8 cellular contexts compared by ENCODE assay signal in genomic region chr14:61662437-61663311, GRCh38. TPM values are rescaled to one million over a fixed set of nuclear protein-coding genes. Genes with fewer than 3 reads are reported as not detected.
DNase-seq lines count a peak whose midpoint lies in the region; ATAC-seq and TF ChIP-seq lines count a peak whose summit lies in the region.

No MANE protein-coding gene starts in this region.

- intact Hi-C loops in sigmoid colon (cut with DNase I), result no loop called here

- no peaks in the 10 kb centered on the region for H3K27me3 ChIP-seq in sigmoid colon

- TF ChIP-seq POLR2A in sigmoid colon (IDR thresholded peaks at IDR 0.05), result no peak

- no peak for TF ChIP-seq EP300 in sigmoid colon (IDR thresholded peaks at IDR 0.05)

- peak; percentile 70 for ATAC-seq in GM18508 (IDR thresholded peaks at IDR 0.05; ENCODE audit: insufficient read depth, unreplicated experiment)
- peak; percentile 80 for ATAC-seq in HG02884 (IDR thresholded peaks at IDR 0.05; ENCODE audit: unreplicated experiment)

- H3K36me3 ChIP-seq in sigmoid colon, result no peaks in the 10 kb centered on the region

- peak overlapping the region in 1 of 4 donors; percentile 24 for H3K27ac ChIP-seq in sigmoid colon

- WGBS in sigmoid colon, 2 donors, result 79 to 86% methylated on average over 13 of the region's 13 CpGs

- H3K4me1 ChIP-seq in sigmoid colon, result no peaks in the 10 kb centered on the region

- no peak for TF ChIP-seq CTCF in sigmoid colon (IDR thresholded peaks at IDR 0.05)

- DNase-seq in A172 (ENCODE audit: low spot score) (peak; percentile 71), NK-92 (lab: John Stamatoyannopoulos, UW; ENCODE audit: unreplicated experiment) (peak; percentile 30), activated T-cell treated with anti-CD3 and anti-CD28 coated beads for 4 hours (peak; percentile 38), glomerular visceral epithelial cell (ENCODE audit: extremely low spot score) (peak; percentile 60), sigmoid colon (no peak)
- peak; percentile 39 to 57 for DNase-seq in stimulated activated CD4-positive, alpha-beta T cell treated with anti-CD3 and anti-CD28 coated beads, Interleukin-2, amount 100 ng/mL, for 24 hours

- H3K9me3 ChIP-seq in sigmoid colon, result no peaks in the 10 kb centered on the region

- H3K4me3 ChIP-seq in sigmoid colon, result no peak overlapping the region

RNA-seq across cellular contexts. Expression of gene HIF1A, which starts 32.6 kb away (rescaled TPM):
- total RNA-seq in A172 (2014; rRNA removed; shearing (Covaris generic)), result 226 and 236 TPM in 2 replicates
- 10 to 100 TPM; 49.7 to 84.0 (median 67.0) TPM for total RNA-seq in sigmoid colon
- 10 to 100 TPM; 31.8 to 74.3 (median 50.9) TPM for polyA plus RNA-seq in sigmoid colon
